ENCODE assay signal across 26 cellular contexts in genomic region chr12:116206828-116207227, GRCh38.
"Had no signal": no experiment of that assay in that cellular context is flagged by ENCODE, and none has a peak within 500 bp of the region (broad histone marks: within the 10 kb centered on the region; RNA-seq: fewer than 3 reads in every experiment).

No MANE protein-coding gene starts in this region.

- H3K27ac Mint-ChIP-seq: activated B cell treated with CpG ODN at 0.5 μM for 24 hours; activated CD4-positive, alpha-beta memory T cell treated with anti-CD3 and anti-CD28 coated beads, Interleukin-2, amount 10 ng/mL, durations not matched to agents 7 days and 5 days; activated CD4-positive, alpha-beta T cell treated with anti-CD3 and anti-CD28 coated beads, Interleukin-2, amount 10 ng/mL, durations not matched to agents 24 days and 14 days; activated CD8-positive, alpha-beta memory T cell treated with anti-CD3 and anti-CD28 coated beads, Interleukin-2, amount 10 ng/mL, durations not matched to agents 7 days and 5 days; activated naive CD4-positive, alpha-beta T cell treated with anti-CD3 and anti-CD28 coated beads for 36 hours; activated naive CD4-positive, alpha-beta T cell treated with anti-CD3 and anti-CD28 coated beads, Interleukin-2, amount 50 U/mL, for 24 hours; activated naive CD8-positive, alpha-beta T cell treated with anti-CD3 and anti-CD28 coated beads, Interleukin-2, amount 10 ng/mL, durations not matched to agents 7 days and 5 days; activated T-helper 2 cell treated with anti-CD3 and anti-CD28 coated beads, Interferon-gamma antibody, Interleukin-2, Interleukin-4, amounts not matched to agents 10 μg/mL and 5 μg/mL and 100 μg/mL, durations not matched to agents 14 hours and 24 hours and 36 hours; dendritic cell treated with granulocyte-macrophage colony-stimulating factor and Interleukin-4, amounts not matched to agents 40 ng/mL and 50 ng/mL, for 4 days had no signal

- H3K4me3 Mint-ChIP-seq: activated B cell treated with CpG ODN at 0.5 μM for 24 hours; activated CD4-positive, alpha-beta memory T cell treated with anti-CD3 and anti-CD28 coated beads, Interleukin-2, amount 10 ng/mL, durations not matched to agents 7 days and 5 days; activated CD4-positive, alpha-beta T cell treated with anti-CD3 and anti-CD28 coated beads, Interleukin-2, amount 10 ng/mL, durations not matched to agents 24 days and 14 days; activated CD8-positive, alpha-beta memory T cell treated with anti-CD3 and anti-CD28 coated beads, Interleukin-2, amount 10 ng/mL, durations not matched to agents 7 days and 5 days; activated naive CD4-positive, alpha-beta T cell treated with anti-CD3 and anti-CD28 coated beads for 36 hours; activated naive CD4-positive, alpha-beta T cell treated with anti-CD3 and anti-CD28 coated beads, Interleukin-2, amount 50 U/mL, for 24 hours; activated naive CD8-positive, alpha-beta T cell treated with anti-CD3 and anti-CD28 coated beads, Interleukin-2, amount 10 ng/mL, durations not matched to agents 7 days and 5 days; central memory CD8-positive, alpha-beta T cell; dendritic cell treated with granulocyte-macrophage colony-stimulating factor and Interleukin-4, amounts not matched to agents 40 ng/mL and 50 ng/mL, for 4 days had no signal

- H3K27me3 Mint-ChIP-seq: activated B cell treated with CpG ODN at 0.5 μM for 24 hours; activated CD4-positive, alpha-beta memory T cell treated with anti-CD3 and anti-CD28 coated beads, Interleukin-2, amount 10 ng/mL, durations not matched to agents 7 days and 5 days; activated CD4-positive, alpha-beta T cell treated with anti-CD3 and anti-CD28 coated beads, Interleukin-2, amount 10 ng/mL, durations not matched to agents 24 days and 14 days; activated CD8-positive, alpha-beta memory T cell treated with anti-CD3 and anti-CD28 coated beads, Interleukin-2, amount 10 ng/mL, durations not matched to agents 7 days and 5 days; activated naive CD4-positive, alpha-beta T cell treated with anti-CD3 and anti-CD28 coated beads, Interleukin-2, amount 50 U/mL, for 24 hours; activated naive CD8-positive, alpha-beta T cell treated with anti-CD3 and anti-CD28 coated beads, Interleukin-2, amount 10 ng/mL, durations not matched to agents 7 days and 5 days; central memory CD8-positive, alpha-beta T cell; dendritic cell treated with granulocyte-macrophage colony-stimulating factor and Interleukin-4, amounts not matched to agents 40 ng/mL and 50 ng/mL, for 4 days had no signal

- DNase-seq: activated B cell treated with CpG ODN at 0.5 μM for 24 hours; activated CD4-positive, alpha-beta memory T cell treated with anti-CD3 and anti-CD28 coated beads, Interleukin-2, amount 10 ng/mL, durations not matched to agents 7 days and 5 days; activated CD4-positive, alpha-beta T cell treated with anti-CD3 and anti-CD28 coated beads, Interleukin-2, amount 10 ng/mL, durations not matched to agents 24 days and 14 days; activated CD4-positive, alpha-beta T cell treated with anti-CD3 and anti-CD28 coated beads, Interleukin-2, amount 50 U/mL, for 4 hours; activated CD8-positive, alpha-beta memory T cell treated with anti-CD3 and anti-CD28 coated beads, Interleukin-2, amount 10 ng/mL, durations not matched to agents 7 days and 5 days; activated CD8-positive, alpha-beta memory T cell treated with anti-CD3 and anti-CD28 coated beads, Interleukin-2, amount 50 U/mL, for 4 hours; activated effector memory CD4-positive, alpha-beta T cell treated with anti-CD3 and anti-CD28 coated beads, Interleukin-2, amount 50 U/mL, for 16 hours; activated naive CD4-positive, alpha-beta T cell treated with anti-CD3 and anti-CD28 coated beads for 36 hours; activated naive CD8-positive, alpha-beta T cell treated with anti-CD3 and anti-CD28 coated beads, Interleukin-2, amount 10 ng/mL, durations not matched to agents 7 days and 5 days; activated T-cell treated with anti-CD3 and anti-CD28 coated beads, Interleukin-2, amount 50 U/mL, for 1 hour; amniotic stem cell; anterior cingulate cortex; brain microvascular endothelial cell; dorsolateral prefrontal cortex; effector memory CD4-positive, alpha-beta T cell; erythroblast; foreskin keratinocyte; gastrocnemius medialis; glutamatergic neuron; heart left ventricle; T-helper 2 cell had no signal

- H3K9me3 Mint-ChIP-seq: activated B cell treated with CpG ODN at 0.5 μM for 24 hours; activated CD4-positive, alpha-beta memory T cell treated with anti-CD3 and anti-CD28 coated beads, Interleukin-2, amount 10 ng/mL, durations not matched to agents 7 days and 5 days; activated CD4-positive, alpha-beta T cell treated with anti-CD3 and anti-CD28 coated beads, Interleukin-2, amount 10 ng/mL, durations not matched to agents 24 days and 14 days; activated naive CD4-positive, alpha-beta T cell treated with anti-CD3 and anti-CD28 coated beads for 36 hours; activated naive CD4-positive, alpha-beta T cell treated with anti-CD3 and anti-CD28 coated beads, Interleukin-2, amount 50 U/mL, for 24 hours; activated naive CD8-positive, alpha-beta T cell treated with anti-CD3 and anti-CD28 coated beads, Interleukin-2, amount 10 ng/mL, durations not matched to agents 7 days and 5 days; activated T-helper 2 cell treated with anti-CD3 and anti-CD28 coated beads, Interferon-gamma antibody, Interleukin-2, Interleukin-4, amounts not matched to agents 10 μg/mL and 5 μg/mL and 100 μg/mL, durations not matched to agents 14 hours and 24 hours and 36 hours; central memory CD8-positive, alpha-beta T cell; dendritic cell treated with granulocyte-macrophage colony-stimulating factor and Interleukin-4, amounts not matched to agents 40 ng/mL and 50 ng/mL, for 4 days had no signal

- ATAC-seq: activated CD4-positive, CD25-positive, alpha-beta regulatory T cell treated with anti-CD3 and anti-CD28 coated beads, Interleukin-2, amount 50 U/mL, for 24 hours; activated CD8-positive, alpha-beta memory T cell treated with anti-CD3 and anti-CD28 coated beads, Interleukin-2, amount 10 ng/mL, durations not matched to agents 7 days and 5 days; foreskin keratinocyte; gastrocnemius medialis; heart left ventricle had no signal
